2 cellular contexts compared by ENCODE assay signal in the genomic region with DNA sequence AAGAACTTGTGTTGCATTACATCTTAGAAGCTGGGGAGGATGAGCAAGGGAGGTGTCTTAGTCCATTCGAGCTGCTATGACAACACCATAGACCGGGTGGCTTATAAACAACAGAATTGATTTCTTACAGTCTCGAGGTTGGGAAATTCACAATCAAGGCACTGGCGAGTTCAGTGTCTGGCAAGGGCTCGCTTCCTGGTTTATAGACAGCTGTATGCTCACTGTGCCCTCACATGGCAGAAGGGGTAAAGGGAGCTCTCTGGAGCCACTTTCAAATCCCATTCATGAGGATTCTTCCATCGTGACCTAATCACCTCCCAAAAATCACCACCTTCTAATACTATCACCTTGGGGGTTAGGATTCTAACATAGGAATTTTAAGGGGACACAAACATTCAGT.
TF ChIP-seq lines count a peak whose summit lies in the region.

No MANE protein-coding gene starts in this region.

TF ChIP-seq in liver, 16 proteins besides CTCF, POLR2A, EP300 and RAD21 (continued from another document):
- TF ChIP-seq, protein P1, sequence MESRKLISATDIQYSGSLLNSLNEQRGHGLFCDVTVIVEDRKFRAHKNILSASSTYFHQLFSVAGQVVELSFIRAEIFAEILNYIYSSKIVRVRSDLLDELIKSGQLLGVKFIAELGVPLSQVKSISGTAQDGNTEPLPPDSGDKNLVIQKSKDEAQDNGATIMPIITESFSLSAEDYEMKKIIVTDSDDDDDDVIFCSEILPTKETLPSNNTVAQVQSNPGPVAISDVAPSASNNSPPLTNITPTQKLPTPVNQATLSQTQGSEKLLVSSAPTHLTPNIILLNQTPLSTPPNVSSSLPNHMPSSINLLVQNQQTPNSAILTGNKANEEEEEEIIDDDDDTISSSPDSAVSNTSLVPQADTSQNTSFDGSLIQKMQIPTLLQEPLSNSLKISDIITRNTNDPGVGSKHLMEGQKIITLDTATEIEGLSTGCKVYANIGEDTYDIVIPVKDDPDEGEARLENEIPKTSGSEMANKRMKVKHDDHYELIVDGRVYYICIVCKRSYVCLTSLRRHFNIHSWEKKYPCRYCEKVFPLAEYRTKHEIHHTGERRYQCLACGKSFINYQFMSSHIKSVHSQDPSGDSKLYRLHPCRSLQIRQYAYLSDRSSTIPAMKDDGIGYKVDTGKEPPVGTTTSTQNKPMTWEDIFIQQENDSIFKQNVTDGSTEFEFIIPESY (IDR thresholded peaks at IDR 0.05) = no peak
- TF ChIP-seq YY1 (IDR thresholded peaks at IDR 0.05) (no peak), RXRA (IDR thresholded peaks at IDR 0.05) (no peak), HNF4G (IDR thresholded peaks at IDR 0.05) (no peak), SP1 (IDR thresholded peaks at IDR 0.05) (no peak), FOXA2 (IDR thresholded peaks at IDR 0.05) (no peak), EGR1 (IDR thresholded peaks at IDR 0.05; ENCODE audit: low read depth in 2 of 2) (no peak)
- TF ChIP-seq, protein P2, sequence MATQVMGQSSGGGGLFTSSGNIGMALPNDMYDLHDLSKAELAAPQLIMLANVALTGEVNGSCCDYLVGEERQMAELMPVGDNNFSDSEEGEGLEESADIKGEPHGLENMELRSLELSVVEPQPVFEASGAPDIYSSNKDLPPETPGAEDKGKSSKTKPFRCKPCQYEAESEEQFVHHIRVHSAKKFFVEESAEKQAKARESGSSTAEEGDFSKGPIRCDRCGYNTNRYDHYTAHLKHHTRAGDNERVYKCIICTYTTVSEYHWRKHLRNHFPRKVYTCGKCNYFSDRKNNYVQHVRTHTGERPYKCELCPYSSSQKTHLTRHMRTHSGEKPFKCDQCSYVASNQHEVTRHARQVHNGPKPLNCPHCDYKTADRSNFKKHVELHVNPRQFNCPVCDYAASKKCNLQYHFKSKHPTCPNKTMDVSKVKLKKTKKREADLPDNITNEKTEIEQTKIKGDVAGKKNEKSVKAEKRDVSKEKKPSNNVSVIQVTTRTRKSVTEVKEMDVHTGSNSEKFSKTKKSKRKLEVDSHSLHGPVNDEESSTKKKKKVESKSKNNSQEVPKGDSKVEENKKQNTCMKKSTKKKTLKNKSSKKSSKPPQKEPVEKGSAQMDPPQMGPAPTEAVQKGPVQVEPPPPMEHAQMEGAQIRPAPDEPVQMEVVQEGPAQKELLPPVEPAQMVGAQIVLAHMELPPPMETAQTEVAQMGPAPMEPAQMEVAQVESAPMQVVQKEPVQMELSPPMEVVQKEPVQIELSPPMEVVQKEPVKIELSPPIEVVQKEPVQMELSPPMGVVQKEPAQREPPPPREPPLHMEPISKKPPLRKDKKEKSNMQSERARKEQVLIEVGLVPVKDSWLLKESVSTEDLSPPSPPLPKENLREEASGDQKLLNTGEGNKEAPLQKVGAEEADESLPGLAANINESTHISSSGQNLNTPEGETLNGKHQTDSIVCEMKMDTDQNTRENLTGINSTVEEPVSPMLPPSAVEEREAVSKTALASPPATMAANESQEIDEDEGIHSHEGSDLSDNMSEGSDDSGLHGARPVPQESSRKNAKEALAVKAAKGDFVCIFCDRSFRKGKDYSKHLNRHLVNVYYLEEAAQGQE (IDR thresholded peaks at IDR 0.05) = no peak
- TF ChIP-seq, protein P3, sequence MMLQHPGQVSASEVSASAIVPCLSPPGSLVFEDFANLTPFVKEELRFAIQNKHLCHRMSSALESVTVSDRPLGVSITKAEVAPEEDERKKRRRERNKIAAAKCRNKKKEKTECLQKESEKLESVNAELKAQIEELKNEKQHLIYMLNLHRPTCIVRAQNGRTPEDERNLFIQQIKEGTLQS (IDR thresholded peaks at IDR 0.05) = no peak
TF ChIP-seq in liver: peak in this region for 0.

TF ChIP-seq in HepG2, 621 proteins besides CTCF, POLR2A, EP300 and RAD21 (continued from another document):
- TF ChIP-seq, protein P4, sequence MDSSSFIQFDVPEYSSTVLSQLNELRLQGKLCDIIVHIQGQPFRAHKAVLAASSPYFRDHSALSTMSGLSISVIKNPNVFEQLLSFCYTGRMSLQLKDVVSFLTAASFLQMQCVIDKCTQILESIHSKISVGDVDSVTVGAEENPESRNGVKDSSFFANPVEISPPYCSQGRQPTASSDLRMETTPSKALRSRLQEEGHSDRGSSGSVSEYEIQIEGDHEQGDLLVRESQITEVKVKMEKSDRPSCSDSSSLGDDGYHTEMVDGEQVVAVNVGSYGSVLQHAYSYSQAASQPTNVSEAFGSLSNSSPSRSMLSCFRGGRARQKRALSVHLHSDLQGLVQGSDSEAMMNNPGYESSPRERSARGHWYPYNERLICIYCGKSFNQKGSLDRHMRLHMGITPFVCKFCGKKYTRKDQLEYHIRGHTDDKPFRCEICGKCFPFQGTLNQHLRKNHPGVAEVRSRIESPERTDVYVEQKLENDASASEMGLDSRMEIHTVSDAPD (CRISPR knock-in tag; IDR thresholded peaks at IDR 0.05) = no peak
- TF ChIP-seq AKAP8 (CRISPR knock-in tag; IDR thresholded peaks at IDR 0.05) = no peak
- no peak for TF ChIP-seq SKI (IDR thresholded peaks at IDR 0.05; ENCODE audit: partially characterized antibody)
- TF ChIP-seq, protein P5, sequence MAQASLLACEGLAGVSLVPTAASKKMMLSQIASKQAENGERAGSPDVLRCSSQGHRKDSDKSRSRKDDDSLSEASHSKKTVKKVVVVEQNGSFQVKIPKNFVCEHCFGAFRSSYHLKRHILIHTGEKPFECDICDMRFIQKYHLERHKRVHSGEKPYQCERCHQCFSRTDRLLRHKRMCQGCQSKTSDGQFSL (CRISPR knock-in tag; IDR thresholded peaks at IDR 0.05) = no peak
- TF ChIP-seq ZNF329 (CRISPR knock-in tag; IDR thresholded peaks at IDR 0.05; ENCODE audit: low read depth) = no peak
